Comparison of ENCODE assay signal across 8 cellular contexts in the genomic region with DNA sequence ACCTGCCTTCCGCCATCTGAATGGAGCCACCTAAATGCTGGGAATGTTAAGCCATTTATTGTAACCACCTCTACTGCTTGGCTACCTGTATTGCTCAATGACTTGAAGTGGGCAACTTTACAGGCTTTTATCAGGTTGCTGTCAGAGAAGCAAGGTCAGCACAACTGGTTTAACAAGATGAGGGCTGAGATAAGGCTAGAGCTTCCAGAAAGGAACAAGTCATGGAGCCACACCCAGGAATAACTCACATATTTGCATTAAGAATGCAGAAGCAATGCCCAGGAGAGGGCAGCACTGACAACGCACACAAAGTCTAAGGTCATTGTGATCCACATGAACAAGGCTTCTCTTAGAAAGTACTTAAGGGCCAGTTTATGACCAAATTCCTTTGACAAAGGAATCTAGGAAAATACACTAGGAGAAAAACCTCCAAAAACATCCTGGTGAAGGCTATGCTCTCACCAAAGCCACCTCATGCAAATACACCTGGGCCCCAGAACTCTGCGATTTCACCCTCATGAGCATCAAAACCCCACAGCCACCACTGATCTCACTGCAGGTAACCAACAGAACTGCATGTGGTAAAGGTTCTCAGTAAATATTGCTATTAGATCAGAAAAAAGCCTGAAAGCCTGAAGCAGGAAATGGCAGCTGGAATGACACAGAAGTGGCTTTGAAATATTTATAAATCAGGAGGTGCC. TPM values are rescaled to one million over a fixed set of nuclear protein-coding genes. Genes with fewer than 3 reads are reported as not detected.
DNase-seq lines count a peak whose midpoint lies in the region; ATAC-seq, FAIRE-seq and TF ChIP-seq lines count a peak whose summit lies in the region.

No MANE protein-coding gene starts in this region.

- peak overlapping the region; percentile 51 to 77 (median 66) for H3K27ac ChIP-seq in pancreas

- intact Hi-C loops in pancreas (cut with DNase I), result no loop called here

- no peaks in the 10 kb centered on the region for H3K9me3 ChIP-seq in pancreas

- DNase-seq in SIG-M5 treated with dmso at 0.1 percent for 504 hours (lab: John Stamatoyannopoulos, UW; ENCODE audit: unreplicated experiment) (peak; percentile 69), SIG-M5 (lab: John Stamatoyannopoulos, UW) (no peak), LHCN-M2 (ENCODE audit: low read depth) (peak; percentile 77), fibroblast of the conjunctiva (ENCODE audit: low read depth) (peak; percentile 73), pancreas (peak in 5 of 6 donors; percentile 61 to 84 (median 74)), NCI-H1694 (lab: John Stamatoyannopoulos, UW) (no peak)
- DNase-seq in activated CD4-positive, alpha-beta T cell treated with anti-CD3 and anti-CD28 coated beads for 4 hours, result peak; percentile 1 to 31

- no peaks in the 10 kb centered on the region for H3K27me3 ChIP-seq in pancreas

- no peak overlapping the region for H3K4me3 ChIP-seq in pancreas

- WGBS in pancreas, 2 donors, result 49 to 51% methylated on average over 3 of the region's 3 CpGs

- H3K4me1 ChIP-seq in pancreas, result peaks cover 5 to 25% (median 12%) of the 10 kb centered on the region in 3 donors

- ATAC-seq in GM21825 (IDR thresholded peaks at IDR 0.05; ENCODE audit: unreplicated experiment) (peak; percentile 57), pancreas (peak; percentile 93 to 95 (median 94))

- TF ChIP-seq CTCF in pancreas (IDR thresholded peaks at IDR 0.05), result peak in 2 of 4 donors; percentile 35 to 39

- peak; percentile 91 for FAIRE-seq in pancreas (lab: Jason Lieb, UNC)

- H3K36me3 ChIP-seq in pancreas, result no peaks in the 10 kb centered on the region

RNA-seq across cellular contexts. Expression of a gene that starts 15.0 kb away (rescaled TPM):
- total RNA-seq in LHCN-M2 (2014; rRNA removed), result 7.9 and 10.0 TPM in 2 replicates
- 5.7 TPM for polyA plus RNA-seq in LHCN-M2 (2012)
- total RNA-seq in pancreas, result 1 to 10 TPM; 1.5 to 8.7 (median 3.3) TPM
- polyA plus RNA-seq in pancreas, result 1 to 10 TPM; 1.1 to 1.6 TPM

RNA-seq across cellular contexts. Expression of a gene that starts 15.5 kb away (rescaled TPM):
- 13.2 and 27.5 TPM in 2 replicates for total RNA-seq in LHCN-M2 (2014; rRNA removed)
- 14.2 TPM for polyA plus RNA-seq in LHCN-M2 (2012)
- total RNA-seq in pancreas, result 10 to 100 TPM in 2 of 6 donors, 1 to 10 TPM in 4; 4.7 to 20.2 (median 8.7) TPM
- 1 to 10 TPM; 3.3 to 8.8 TPM for polyA plus RNA-seq in pancreas

Comparison
In these comparisons a context has a peak if more than half of its experiments do, and no peak if none do; other contexts are left out.
1. DNase-seq: peak in SIG-M5 treated with dmso at 0.1 percent for 504 hours (single experiment), LHCN-M2 (single experiment), activated CD4-positive, alpha-beta T cell treated with anti-CD3 and anti-CD28 coated beads for 4 hours (2 of 2), fibroblast of the conjunctiva (single experiment) and pancreas (5 of 6); none in SIG-M5 (single experiment) and NCI-H1694 (single experiment).